In genomic region chr18:5167827-5168226, GRCh38 we compare ENCODE assay signal across 24 cellular contexts. TPM values are rescaled to one million over a fixed set of nuclear protein-coding genes. Genes with fewer than 3 reads are reported as not detected.
DNase-seq lines count a peak whose midpoint lies in the region; ATAC-seq, FAIRE-seq and TF ChIP-seq lines count a peak whose summit lies in the region.
"Had no signal": no experiment of that assay in that cellular context is flagged by ENCODE, and none has a peak within 500 bp of the region (broad histone marks: within the 10 kb centered on the region; RNA-seq: fewer than 3 reads in every experiment).

No MANE protein-coding gene starts in this region.

- peak in 2 of 5 donors; percentile 2 to 3 for DNase-seq in CD4-positive, alpha-beta memory T cell
- DNase-seq in lung (ENCODE audit: low spot score) (no peak), T-helper 9 cell (no peak), kidney (no peak), amniotic stem cell (lab: John Stamatoyannopoulos, UW) (no peak)
- DNase-seq: activated B cell treated with CpG ODN at 0.5 μM for 24 hours; activated CD4-positive, alpha-beta memory T cell treated with anti-CD3 and anti-CD28 coated beads for 36 hours; activated effector memory CD4-positive, alpha-beta T cell treated with anti-CD3 and anti-CD28 coated beads, Interleukin-2, amount 50 U/mL, for 16 hours; HFFc6; islet precursor cell; midbrain; natural killer cell; NCI-H446 treated with DMSO at 0.1 percent for 48 hours; retina; stimulated activated CD8-positive, alpha-beta memory T cell treated with anti-CD3 and anti-CD28 coated beads, Interleukin-4, amount 100 ng/mL, for 48 hours; trophoblast cell had no signal

- H3K27me3 Mint-ChIP-seq in CD4-positive, alpha-beta memory T cell, result peaks cover 0 to 1% of the 10 kb centered on the region in 2 donors
- H3K27me3 Mint-ChIP-seq: activated B cell treated with CpG ODN at 0.5 μM for 24 hours had no signal

- TF ChIP-seq CTCF in SU-DHL-6 (IDR thresholded peaks at IDR 0.05; ENCODE audit: insufficient read depth, low read length, poor library complexity, severe bottlenecking) (no peak), lung (IDR thresholded peaks at IDR 0.05; ENCODE audit: control extremely low read depth, extremely low read depth) (no peak), kidney (IDR thresholded peaks at IDR 0.05; ENCODE audit: borderline replicate concordance, extremely low read depth, insufficient read depth) (no peak)

- intact Hi-C loops in CD4-positive, alpha-beta memory T cell (cut with micrococcal nuclease), result no loop called here
- intact Hi-C loops in kidney (cut with DNase I), result no loop called here

- no peaks in the 10 kb centered on the region for H3F3A ChIP-seq in SU-DHL-6 (ENCODE audit: insufficient read depth)

- H3K36me3 Mint-ChIP-seq in CD4-positive, alpha-beta memory T cell, result no peaks in the 10 kb centered on the region
- H3K36me3 Mint-ChIP-seq: activated CD4-positive, alpha-beta memory T cell treated with anti-CD3 and anti-CD28 coated beads for 36 hours; CD14-positive monocyte; natural killer cell had no signal

- H3K4me3 ChIP-seq in BLaER1 (no peak overlapping the region), SU-DHL-6 (ENCODE audit: insufficient read depth, low read length, poor library complexity, severe bottlenecking) (no peak overlapping the region), lung (no peak overlapping the region), kidney (ENCODE audit: low read length in 2 of 2) (no peak overlapping the region)
- H3K4me3 ChIP-seq in CD4-positive, alpha-beta memory T cell (ENCODE audit: low read length in 2 of 2), result no peak overlapping the region
- H3K4me3 ChIP-seq: breast epithelium, GM23338, SK-N-MC, skin epidermis had no signal

- 13 to 38% methylated on average over 2 of the region's 2 CpGs for WGBS in lung, 2 donors

- H3K9me3 ChIP-seq in BLaER1 (0 out of 2 replicates have a peak, but pooled peaks cover 4% of the 10 kb centered on the region), SU-DHL-6 (ENCODE audit: insufficient read depth, low read length) (no peaks in the 10 kb centered on the region), lung (ENCODE audit: control insufficient read depth in 2 of 2, insufficient read depth in 1 of 2, low read length in 1 of 2) (peaks cover 0 to 3% of the 10 kb centered on the region in 2 donors), kidney (ENCODE audit: control insufficient read depth in 1 of 2, low read length in 2 of 2) (no peaks in the 10 kb centered on the region)
- H3K9me3 ChIP-seq in CD4-positive, alpha-beta memory T cell (ENCODE audit: control insufficient read depth in 1 of 2, low read length in 2 of 2), result no peaks in the 10 kb centered on the region
- H3K9me3 ChIP-seq: breast epithelium had no signal

- peak overlapping the region in 5 of 8 donors; percentile 22 to 66 (median 40) for H3K4me3 Mint-ChIP-seq in CD4-positive, alpha-beta memory T cell
- H3K4me3 Mint-ChIP-seq: activated B cell treated with CpG ODN at 0.5 μM for 24 hours; activated CD4-positive, alpha-beta memory T cell treated with anti-CD3 and anti-CD28 coated beads for 36 hours; CD14-positive monocyte; GM23338; HFFc6; natural killer cell had no signal

- CTCF ChIA-PET in CD4-positive, alpha-beta memory T cell (lab: Charles Lee; ENCODE audit: partially characterized antibody), result no interaction called here

- H3K27ac ChIP-seq in BLaER1 (peak overlapping the region; percentile 44; the same call in 1 of the 2 replicates), SU-DHL-6 (ENCODE audit: low read depth, low read length) (no peak overlapping the region), lung (ENCODE audit: low read depth in 1 of 2, low read length in 1 of 2) (no peak overlapping the region), kidney (ENCODE audit: low read depth in 2 of 2, low read length in 2 of 2) (no peak overlapping the region)
- no peak overlapping the region for H3K27ac ChIP-seq in CD4-positive, alpha-beta memory T cell (ENCODE audit: low read depth, low read length)
- H3K27ac ChIP-seq: breast epithelium, SK-N-MC, skin epidermis had no signal

- POLR2A ChIA-PET in CD4-positive, alpha-beta memory T cell (lab: Charles Lee; ENCODE audit: partially characterized antibody), result interaction anchor here (1.0 kb wide), 1 partner anchor 20 kb away, joined by 3 read pairs; no protein-coding TSS in a partner anchor

- no peaks in the 10 kb centered on the region for H3K79me2 ChIP-seq in SU-DHL-6 (ENCODE audit: insufficient read depth, low read length)

- peaks cover 12 to 20% (median 14%) of the 10 kb centered on the region in 4 donors for H3K4me1 Mint-ChIP-seq in CD4-positive, alpha-beta memory T cell
- H3K4me1 Mint-ChIP-seq: activated B cell treated with CpG ODN at 0.5 μM for 24 hours, GM23338 had no signal

- H2AFZ ChIP-seq in SU-DHL-6 (ENCODE audit: low read depth, low read length, severe bottlenecking), result peak overlapping the region; percentile 71
- H2AFZ ChIP-seq: GM23338 had no signal

- H3K27ac Mint-ChIP-seq in CD4-positive, alpha-beta memory T cell, result peak overlapping the region in 4 of 7 donors; percentile 13 to 39 (median 24)
- H3K27ac Mint-ChIP-seq: activated B cell treated with CpG ODN at 0.5 μM for 24 hours; activated CD4-positive, alpha-beta memory T cell treated with anti-CD3 and anti-CD28 coated beads for 36 hours; CD14-positive monocyte; GM23338; HFFc6; natural killer cell had no signal

- H3K4me1 ChIP-seq in BLaER1 (peaks cover 19% of the 10 kb centered on the region), lung (ENCODE audit: control insufficient read depth in 2 of 2, insufficient read depth in 2 of 2, low read length in 2 of 2) (no peaks in the 10 kb centered on the region), kidney (ENCODE audit: control insufficient read depth in 1 of 2, insufficient read depth in 1 of 2, low read depth in 1 of 2, low read length in 2 of 2) (no peaks in the 10 kb centered on the region)
- H3K4me1 ChIP-seq in CD4-positive, alpha-beta memory T cell (ENCODE audit: insufficient read depth, low read length), result peaks cover 14% of the 10 kb centered on the region
- H3K4me1 ChIP-seq: breast epithelium had no signal

- H3K36me3 ChIP-seq in BLaER1 (no peaks in the 10 kb centered on the region), SU-DHL-6 (ENCODE audit: low read length) (no peaks in the 10 kb centered on the region), lung (ENCODE audit: control insufficient read depth in 2 of 2, insufficient read depth in 2 of 2, low read length in 2 of 2) (no peaks in the 10 kb centered on the region), kidney (ENCODE audit: control insufficient read depth in 1 of 2, insufficient read depth in 2 of 2, low read length in 2 of 2) (no peaks in the 10 kb centered on the region)
- no peaks in the 10 kb centered on the region for H3K36me3 ChIP-seq in CD4-positive, alpha-beta memory T cell (ENCODE audit: insufficient read depth, low read length)
- H3K36me3 ChIP-seq: breast epithelium had no signal

- no peak for FAIRE-seq in kidney (lab: Jason Lieb, UNC)

- peak overlapping the region; percentile 60 for H3K4me2 ChIP-seq in BLaER1
- H3K4me2 ChIP-seq in SU-DHL-6 (ENCODE audit: low read depth, low read length, poor library complexity, severe bottlenecking), result no peak overlapping the region
- H3K4me2 ChIP-seq: GM23338 had no signal

- ATAC-seq in lung (ENCODE audit: insufficient read depth, low FRiP score), result peak; percentile 58
- ATAC-seq: GM23338, natural killer cell had no signal

- H4K20me1 ChIP-seq in BLaER1, result no peaks in the 10 kb centered on the region
- no peaks in the 10 kb centered on the region for H4K20me1 ChIP-seq in SU-DHL-6 (ENCODE audit: low read depth, low read length)

- H3K27me3 ChIP-seq in BLaER1 (no peaks in the 10 kb centered on the region), SU-DHL-6 (ENCODE audit: low read length) (no peaks in the 10 kb centered on the region), lung (ENCODE audit: control insufficient read depth, insufficient read depth) (no peaks in the 10 kb centered on the region)
- H3K27me3 ChIP-seq in CD4-positive, alpha-beta memory T cell (ENCODE audit: insufficient read depth, low read length), result no peaks in the 10 kb centered on the region
- H3K27me3 ChIP-seq: breast epithelium had no signal

- H3K9me2 ChIP-seq in SU-DHL-6 (replicated peaks; ENCODE audit: insufficient read depth, low read length), result no peaks in the 10 kb centered on the region

- peaks cover 0 to 9% (median 5%) of the 10 kb centered on the region in 8 donors for H3K9me3 Mint-ChIP-seq in CD4-positive, alpha-beta memory T cell
- H3K9me3 Mint-ChIP-seq: GM23338 had no signal

- no peak overlapping the region for H3K9ac ChIP-seq in BLaER1
- no peak overlapping the region for H3K9ac ChIP-seq in SU-DHL-6 (ENCODE audit: low read length)
- H3K9ac ChIP-seq in kidney (ENCODE audit: low read length in 2 of 2), result no peak overlapping the region

RNA-seq across cellular contexts. Expression of gene AKAIN1, which starts 29.2 kb away (rescaled TPM):
- not detected for total RNA-seq in CD4-positive, alpha-beta memory T cell
- polyA plus RNA-seq in CD4-positive, alpha-beta memory T cell, result not detected
- total RNA-seq in lung (not detected), kidney (not detected)
- polyA plus RNA-seq in lung (not detected), kidney (ENCODE audit: insufficient read depth, low read depth, low replicate concordance) (not detected)
- total RNA-seq: activated B cell treated with CpG ODN at 0.5 μM for 24 hours; activated CD4-positive, alpha-beta memory T cell treated with anti-CD3 and anti-CD28 coated beads for 36 hours; breast epithelium; GM23338; HFFc6; natural killer cell; osteocyte had no signal
- polyA plus RNA-seq: CD14-positive monocyte, GM23338 had no signal
